In the genomic region with DNA sequence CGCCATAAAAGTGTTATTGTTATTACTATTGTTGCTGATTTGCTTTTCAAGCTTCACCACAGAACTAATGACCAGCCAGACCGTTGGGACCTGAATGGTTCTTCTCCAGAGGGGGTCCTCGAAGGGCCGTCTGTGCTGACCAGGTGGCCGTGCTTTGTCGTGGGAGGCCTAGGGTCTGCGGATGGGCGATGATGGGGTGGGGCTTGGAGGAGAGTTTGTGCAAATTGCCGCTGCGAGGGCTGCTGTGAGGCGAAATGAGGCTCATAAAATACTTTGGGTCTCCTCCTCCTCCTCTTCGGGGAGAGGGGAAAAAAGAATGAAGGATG, we compare ENCODE assay signal across 8 cellular contexts. TPM values are rescaled to one million over a fixed set of nuclear protein-coding genes. Genes with fewer than 3 reads are reported as not detected.
DNase-seq lines count a peak whose midpoint lies in the region; ATAC-seq, FAIRE-seq and TF ChIP-seq lines count a peak whose summit lies in the region.

No MANE protein-coding gene starts in this region.

- H3K27ac ChIP-seq in heart right ventricle (peak overlapping the region in 9 of 10 donors; percentile 80 to 93 (median 89)), endothelial cell of umbilical vein (ENCODE audit: insufficient read depth, low read depth, low read length) (no peak overlapping the region), psoas muscle (peak overlapping the region; percentile 88)

- H3K27me3 ChIP-seq in heart right ventricle (no peaks in the 10 kb centered on the region), NT2/D1 (ENCODE audit: insufficient read depth, insufficient read length) (no peaks in the 10 kb centered on the region), endothelial cell of umbilical vein (ENCODE audit: control insufficient read depth in 2 of 2, insufficient read depth in 2 of 2, low read length in 2 of 2) (no peaks in the 10 kb centered on the region), psoas muscle (ENCODE audit: insufficient read depth in 3 of 3, low read length in 2 of 3) (no peaks in the 10 kb centered on the region)

- WGBS in heart right ventricle, 2 donors = 4 to 5% methylated on average over 12 of the region's 12 CpGs
- 0 to 1% (median 1%) methylated on average over 11 to 12 of the region's 12 CpGs for WGBS in psoas muscle, 3 donors

- TF ChIP-seq CTCF in heart right ventricle (IDR thresholded peaks at IDR 0.05) = no peak
- TF ChIP-seq CTCF in endothelial cell of umbilical vein (IDR thresholded peaks at IDR 0.05; ENCODE audit: extremely low read depth in 1 of 2, insufficient read depth in 1 of 2, low read depth in 1 of 2, low read length in 2 of 2) = no peak
- TF ChIP-seq CTCF in psoas muscle (IDR thresholded peaks at IDR 0.05) = no peak

- peak overlapping the region; percentile 65 for H3K4me2 ChIP-seq in endothelial cell of umbilical vein (ENCODE audit: insufficient read depth, low read length)

- H2AFZ ChIP-seq in endothelial cell of umbilical vein (ENCODE audit: low read depth, low read length) = peak overlapping the region; percentile 97

- dilution Hi-C loops in endothelial cell of umbilical vein (cut with MboI; ENCODE audit: extremely low pct_ligation_motif_present, low sequenced_read_pairs) = no loop called here

- peak in 1 of 2 donors; percentile 33 for DNase-seq in heart right ventricle
- no peak for DNase-seq in left cardiac atrium
- DNase-seq in NT2/D1 (ENCODE audit: low read depth, low spot score) = no peak
- DNase-seq in endothelial cell of umbilical vein (ENCODE audit: low read depth, low spot score) = no peak
- DNase-seq in psoas muscle = no peak
- DNase-seq in RCC 7860 (ENCODE audit: low spot score) = no peak
- no peak for DNase-seq in KG1 (lab: John Stamatoyannopoulos, UW)
- no peak for DNase-seq in hepatic stellate cell (ENCODE audit: low spot score)

- H3K9me1 ChIP-seq in endothelial cell of umbilical vein (replicated peaks; ENCODE audit: control insufficient read depth, extremely low read depth, insufficient read depth, low read length) = no peaks in the 10 kb centered on the region

- H3K9ac ChIP-seq in NT2/D1 (ENCODE audit: insufficient read length, low read depth) = peak overlapping the region; percentile 12
- H3K9ac ChIP-seq in endothelial cell of umbilical vein (replicated peaks; ENCODE audit: extremely low read depth, insufficient read depth, low read length) = no peak overlapping the region

- H3K9me3 ChIP-seq in heart right ventricle (no peaks in the 10 kb centered on the region), NT2/D1 (ENCODE audit: insufficient read depth, low read length) (no peaks in the 10 kb centered on the region), endothelial cell of umbilical vein (replicated peaks; ENCODE audit: control insufficient read depth, insufficient read depth, low read length) (no peaks in the 10 kb centered on the region), psoas muscle (no peaks in the 10 kb centered on the region)

- H3K36me3 ChIP-seq in heart right ventricle = peaks cover 0 to 30% (median 16%) of the 10 kb centered on the region in 9 donors
- H3K36me3 ChIP-seq in NT2/D1 (ENCODE audit: insufficient read depth, insufficient read length, low read length) = peaks cover 31% of the 10 kb centered on the region
- H3K36me3 ChIP-seq in endothelial cell of umbilical vein (ENCODE audit: control insufficient read depth in 2 of 2, extremely low read depth in 1 of 2, insufficient read depth in 2 of 2, low read length in 2 of 2) = peaks cover 5 to 22% of the 10 kb centered on the region in 2 experiments
- H3K36me3 ChIP-seq in psoas muscle (ENCODE audit: insufficient read depth in 1 of 2, low read depth in 1 of 2) = peaks cover 11 to 30% of the 10 kb centered on the region in 2 donors

- peaks cover 36% of the 10 kb centered on the region for H3K79me2 ChIP-seq in endothelial cell of umbilical vein (ENCODE audit: control insufficient read depth, insufficient read depth, low read length)

- POLR2A ChIA-PET in endothelial cell of umbilical vein (lab: Charles Lee) = interaction anchor here (0.8 to 1.2 kb wide), 2 partner anchors 35 to 52 kb away, joined by 5 to 6 read pairs; partner anchors contain the start of genes PFDN6, RPS18, VPS52 and WDR46

- FAIRE-seq in endothelial cell of umbilical vein (lab: Jason Lieb, UNC) = no peak
- FAIRE-seq in RCC 7860 (lab: Jason Lieb, UNC) = no peak

- no peak for TF ChIP-seq POLR2A in endothelial cell of umbilical vein (IDR thresholded peaks at IDR 0.05; ENCODE audit: low read depth, low read length)

- ATAC-seq in heart right ventricle = no peak
- no peak for ATAC-seq in left cardiac atrium
- ATAC-seq in psoas muscle = peak in 2 of 4 donors; percentile 0 to 15

- no TSS peak for BruUV-seq in endothelial cell of umbilical vein (replicated peaks; lab: Mats Ljungman, UMichigan)

- CTCF ChIA-PET in endothelial cell of umbilical vein (lab: Charles Lee) = interaction anchor here (1.1 kb wide), 1 partner anchor 24 kb away, joined by 4 read pairs; no protein-coding TSS in a partner anchor

- no peaks in the 10 kb centered on the region for H4K20me1 ChIP-seq in endothelial cell of umbilical vein (replicated peaks; ENCODE audit: control insufficient read depth, extremely low read depth, insufficient read depth, low read length)

- H3K4me1 ChIP-seq in heart right ventricle (peaks cover 15 to 50% (median 40%) of the 10 kb centered on the region in 9 donors), NT2/D1 (ENCODE audit: insufficient read depth, insufficient read length) (peaks cover 7% of the 10 kb centered on the region), endothelial cell of umbilical vein (ENCODE audit: control insufficient read depth, extremely low read depth, insufficient read depth, low read length) (peaks cover 43% of the 10 kb centered on the region), psoas muscle (peaks cover 27% of the 10 kb centered on the region)

- intact Hi-C loops in heart right ventricle (cut with DNase I) (loop anchor here in 1 of 10 donors (1.0 kb wide), 1 partner anchor 74 kb away; no protein-coding TSS in a partner anchor), left cardiac atrium (cut with DNase I) (no loop called here), endothelial cell of umbilical vein (cut with micrococcal nuclease) (loop anchor here (1.0 kb wide), 2 partner anchors 52 to 68 kb away; partner anchors contain the start of genes KIFC1 and VPS52), psoas muscle (cut with DNase I) (no loop called here)

- H3K4me3 ChIP-seq in heart right ventricle = peak overlapping the region; percentile 14 to 81 (median 69)
- H3K4me3 ChIP-seq in NT2/D1 (ENCODE audit: insufficient read length, low read depth) = peak overlapping the region; percentile 66
- peak overlapping the region; percentile 37 to 80 (median 80) for H3K4me3 ChIP-seq in endothelial cell of umbilical vein (replicated peaks in 1 of 3; ENCODE audit: insufficient read depth in 1 of 3, low read depth in 1 of 3, low read length in 3 of 3)
- peak overlapping the region; percentile 80 for H3K4me3 ChIP-seq in psoas muscle

RNA-seq across cellular contexts. Expression of gene DAXX, which starts 0.8 kb away (rescaled TPM):
- total RNA-seq in heart right ventricle = 10 to 100 TPM; 10.3 to 24.0 (median 15.9) TPM
- polyA plus RNA-seq in heart right ventricle = 10 to 100 TPM; 15.7 to 24.8 TPM
- 10 to 100 TPM; 16.2 to 22.5 TPM for total RNA-seq in left cardiac atrium
- total RNA-seq in endothelial cell of umbilical vein = 52.0 and 54.4 TPM in 2 replicates
- polyA plus RNA-seq in endothelial cell of umbilical vein = 19.2 and 20.5 TPM in 2 replicates
- polyA plus RNA-seq in endothelial cell of umbilical vein (2011; cell fraction: cytosol; rRNA removed) = 30.1 and 33.0 TPM in 2 replicates
- polyA plus RNA-seq in endothelial cell of umbilical vein (2011; cell fraction: nucleus; rRNA removed) = 40.9 and 50.0 TPM in 2 replicates
- 52.0 and 58.9 TPM in 2 replicates for polyA plus RNA-seq in endothelial cell of umbilical vein (2012)
- 17.5 and 28.2 TPM in 2 replicates for polyA minus RNA-seq in endothelial cell of umbilical vein
- polyA minus RNA-seq in endothelial cell of umbilical vein (2011; cell fraction: cytosol; rRNA and poly(A)+ RNA removed) = 7.6 TPM
- 11.7 and 14.9 TPM in 2 replicates for polyA minus RNA-seq in endothelial cell of umbilical vein (2011; cell fraction: nucleus; rRNA and poly(A)+ RNA removed)
- 10 to 100 TPM; 22.2 to 36.4 (median 34.2) TPM for total RNA-seq in psoas muscle
- 10 to 100 TPM; 39.3 to 76.8 (median 59.7) TPM for polyA plus RNA-seq in psoas muscle

RNA-seq across cellular contexts. Expression of gene ZBTB22, which starts 6.0 kb away (rescaled TPM):
- total RNA-seq in heart right ventricle = 10 to 100 TPM; 11.7 to 19.8 (median 14.3) TPM
- 10 to 100 TPM in 1 of 2 donors, 1 to 10 TPM in 1; 4.7 to 10.6 TPM for polyA plus RNA-seq in heart right ventricle
- 10 to 100 TPM; 14.1 to 15.7 TPM for total RNA-seq in left cardiac atrium
- 12.6 and 13.9 TPM in 2 replicates for total RNA-seq in endothelial cell of umbilical vein
- polyA plus RNA-seq in endothelial cell of umbilical vein = 15.4 and 16.5 TPM in 2 replicates
- 12.3 and 14.5 TPM in 2 replicates for polyA plus RNA-seq in endothelial cell of umbilical vein (2011; cell fraction: cytosol; rRNA removed)
- polyA plus RNA-seq in endothelial cell of umbilical vein (2011; cell fraction: nucleus; rRNA removed) = 10.2 and 12.1 TPM in 2 replicates
- 8.0 and 11.4 TPM in 2 replicates for polyA plus RNA-seq in endothelial cell of umbilical vein (2012)
- 17.6 and 18.4 TPM in 2 replicates for polyA minus RNA-seq in endothelial cell of umbilical vein
- 7.0 TPM for polyA minus RNA-seq in endothelial cell of umbilical vein (2011; cell fraction: cytosol; rRNA and poly(A)+ RNA removed)
- 7.4 and 9.0 TPM in 2 replicates for polyA minus RNA-seq in endothelial cell of umbilical vein (2011; cell fraction: nucleus; rRNA and poly(A)+ RNA removed)
- total RNA-seq in psoas muscle = 10 to 100 TPM in 2 of 4 donors, 1 to 10 TPM in 2; 7.4 to 19.7 (median 10.1) TPM
- polyA plus RNA-seq in psoas muscle = 1 to 10 TPM; 4.7 to 8.4 (median 5.7) TPM

RNA-seq across cellular contexts. Expression of gene TAPBP, which starts 9.7 kb away (rescaled TPM):
- total RNA-seq in heart right ventricle = 100 to 1,000 TPM in 2 of 10 donors, 10 to 100 TPM in 8; 71.9 to 242 (median 86.7) TPM
- polyA plus RNA-seq in heart right ventricle = 10 to 100 TPM; 20.6 to 49.7 TPM
- total RNA-seq in left cardiac atrium = 10 to 100 TPM; 74.0 to 80.9 TPM
- 90.7 and 98.0 TPM in 2 replicates for total RNA-seq in endothelial cell of umbilical vein
- 69.6 and 79.9 TPM in 2 replicates for polyA plus RNA-seq in endothelial cell of umbilical vein
- polyA plus RNA-seq in endothelial cell of umbilical vein (2011; cell fraction: cytosol; rRNA removed) = 42.4 and 53.0 TPM in 2 replicates
- polyA plus RNA-seq in endothelial cell of umbilical vein (2011; cell fraction: nucleus; rRNA removed) = 59.5 and 68.8 TPM in 2 replicates
- 41.2 and 49.3 TPM in 2 replicates for polyA plus RNA-seq in endothelial cell of umbilical vein (2012)
- polyA minus RNA-seq in endothelial cell of umbilical vein = 57.0 and 60.6 TPM in 2 replicates
- 38.7 TPM for polyA minus RNA-seq in endothelial cell of umbilical vein (2011; cell fraction: cytosol; rRNA and poly(A)+ RNA removed)
- polyA minus RNA-seq in endothelial cell of umbilical vein (2011; cell fraction: nucleus; rRNA and poly(A)+ RNA removed) = 24.4 and 32.1 TPM in 2 replicates
- total RNA-seq in psoas muscle = 10 to 100 TPM; 24.4 to 37.4 (median 27.1) TPM
- polyA plus RNA-seq in psoas muscle = 10 to 100 TPM in 2 of 3 donors, 1 to 10 TPM in 1; 7.9 to 16.1 (median 10.1) TPM

RNA-seq across cellular contexts. Expression of gene RGL2, which starts 24.8 kb away (rescaled TPM):
- 10 to 100 TPM; 40.7 to 79.8 (median 50.4) TPM for total RNA-seq in heart right ventricle
- 10 to 100 TPM; 51.8 to 68.4 TPM for polyA plus RNA-seq in heart right ventricle
- total RNA-seq in left cardiac atrium = 10 to 100 TPM; 48.5 to 54.3 TPM
- 85.8 and 90.3 TPM in 2 replicates for total RNA-seq in endothelial cell of umbilical vein
- 87.7 and 101 TPM in 2 replicates for polyA plus RNA-seq in endothelial cell of umbilical vein
- polyA plus RNA-seq in endothelial cell of umbilical vein (2011; cell fraction: cytosol; rRNA removed) = 39.3 and 50.9 TPM in 2 replicates
- polyA plus RNA-seq in endothelial cell of umbilical vein (2011; cell fraction: nucleus; rRNA removed) = 352 and 462 TPM in 2 replicates
- 43.0 and 44.3 TPM in 2 replicates for polyA plus RNA-seq in endothelial cell of umbilical vein (2012)
- polyA minus RNA-seq in endothelial cell of umbilical vein = 80.4 and 85.1 TPM in 2 replicates
- 15.9 TPM for polyA minus RNA-seq in endothelial cell of umbilical vein (2011; cell fraction: cytosol; rRNA and poly(A)+ RNA removed)
- 58.8 and 75.8 TPM in 2 replicates for polyA minus RNA-seq in endothelial cell of umbilical vein (2011; cell fraction: nucleus; rRNA and poly(A)+ RNA removed)
- total RNA-seq in psoas muscle = 10 to 100 TPM; 44.5 to 58.3 (median 54.9) TPM
- polyA plus RNA-seq in psoas muscle = 10 to 100 TPM; 30.5 to 66.1 (median 51.9) TPM

RNA-seq across cellular contexts. Expression of gene PFDN6, which starts 34.2 kb away (rescaled TPM):
- 10 to 100 TPM; 31.7 to 58.3 (median 40.2) TPM for total RNA-seq in heart right ventricle
- polyA plus RNA-seq in heart right ventricle = 100 to 1,000 TPM; 248 to 448 TPM
- 10 to 100 TPM; 43.9 to 47.5 TPM for total RNA-seq in left cardiac atrium
- total RNA-seq in endothelial cell of umbilical vein = 52.3 and 63.5 TPM in 2 replicates
- polyA plus RNA-seq in endothelial cell of umbilical vein = 27.5 and 31.0 TPM in 2 replicates
- 51.3 and 61.3 TPM in 2 replicates for polyA plus RNA-seq in endothelial cell of umbilical vein (2011; cell fraction: cytosol; rRNA removed)
- polyA plus RNA-seq in endothelial cell of umbilical vein (2011; cell fraction: nucleus; rRNA removed) = 35.2 and 48.3 TPM in 2 replicates
- 85.6 and 86.7 TPM in 2 replicates for polyA plus RNA-seq in endothelial cell of umbilical vein (2012)
- polyA minus RNA-seq in endothelial cell of umbilical vein = 20.6 and 22.2 TPM in 2 replicates
- polyA minus RNA-seq in endothelial cell of umbilical vein (2011; cell fraction: cytosol; rRNA and poly(A)+ RNA removed) = 13.7 TPM
- 9.4 and 17.9 TPM in 2 replicates for polyA minus RNA-seq in endothelial cell of umbilical vein (2011; cell fraction: nucleus; rRNA and poly(A)+ RNA removed)
- total RNA-seq in psoas muscle = 10 to 100 TPM; 57.2 to 87.6 (median 75.7) TPM
- 100 to 1,000 TPM; 223 to 296 (median 248) TPM for polyA plus RNA-seq in psoas muscle
